ENCODE assay signal across 20 cellular contexts in the genomic region with DNA sequence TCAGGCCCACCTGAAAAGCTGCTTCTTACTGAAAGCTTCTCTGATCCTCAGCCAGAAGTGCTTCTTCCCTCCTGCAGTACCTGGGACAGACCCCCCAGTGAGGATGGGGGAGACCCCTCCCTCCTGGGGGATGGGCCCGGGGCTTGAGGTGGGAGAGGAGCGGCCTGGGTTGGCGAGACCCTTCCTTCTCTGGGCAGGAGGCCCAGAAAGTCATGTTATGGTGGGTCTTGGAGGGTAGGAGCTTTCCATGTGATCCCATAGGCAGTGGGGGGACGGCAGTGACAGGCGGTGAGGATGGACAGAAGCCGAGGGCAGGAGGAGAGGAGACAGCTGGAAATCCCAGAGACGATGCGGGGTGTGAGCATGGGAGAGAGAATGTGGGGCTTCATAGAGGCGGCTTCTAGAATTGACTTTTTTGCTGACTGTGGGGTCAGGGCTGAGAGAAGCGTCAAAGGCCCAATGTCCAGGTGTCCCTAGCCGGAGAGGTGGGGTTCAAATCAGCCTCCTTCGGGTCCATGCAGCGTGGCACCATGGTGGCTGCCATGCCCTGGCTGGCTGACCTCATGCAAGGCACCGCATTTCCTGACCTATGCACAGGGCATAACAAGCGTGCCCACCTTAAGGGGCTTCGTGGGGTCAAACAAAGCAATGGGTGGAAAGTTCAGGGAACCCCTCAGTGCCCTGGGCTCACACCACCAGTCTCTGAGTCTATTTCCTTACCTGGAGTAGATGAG.
"Had no signal": no experiment of that assay in that cellular context is flagged by ENCODE, and none has a peak within 500 bp of the region (broad histone marks: within the 10 kb centered on the region; RNA-seq: fewer than 3 reads in every experiment).

No MANE protein-coding gene starts in this region.

- DNase-seq: central memory CD4-positive, alpha-beta T cell; cortex of kidney; dorsolateral prefrontal cortex; effector CD8-positive, alpha-beta T cell; glutamatergic neuron; islet precursor cell; left lung; lower lobe of right lung; midbrain; naive B cell; occipital lobe; stimulated activated CD4-positive, alpha-beta T cell treated with anti-CD3 and anti-CD28 coated beads, Interleukin-12 subunit alpha, Interleukin-12 subunit beta, amount 100 ng/mL, for 4 hours; stimulated activated naive CD4-positive, alpha-beta T cell treated with Interleukin-2 at 50 U/mL for 16 hours had no signal

- H3K4me3 ChIP-seq: dorsolateral prefrontal cortex, gastrocnemius medialis, left lung, lower lobe of right lung, neural progenitor cell had no signal

- H3K9me3 ChIP-seq: gastrocnemius medialis, left lung, lower lobe of right lung had no signal

- H3K4me1 Mint-ChIP-seq: memory B cell, naive B cell had no signal

- H3K4me3 Mint-ChIP-seq: memory B cell, naive B cell, neural progenitor cell, type B pancreatic cell had no signal

- H3K27me3 ChIP-seq: gastrocnemius medialis, neural progenitor cell had no signal

- H3K9me3 Mint-ChIP-seq: memory B cell, naive B cell, neural progenitor cell, type B pancreatic cell had no signal

- H3K36me3 Mint-ChIP-seq: memory B cell, naive B cell, neural progenitor cell, type B pancreatic cell had no signal

- H3K27ac ChIP-seq: dorsolateral prefrontal cortex, left lung, lower lobe of right lung, neural progenitor cell, parathyroid adenoma had no signal

- ATAC-seq: esophagus mucosa, left lung, lower lobe of right lung, sciatic nerve had no signal

- H3K27ac Mint-ChIP-seq: memory B cell, neural progenitor cell, type B pancreatic cell had no signal

- H3K36me3 ChIP-seq: gastrocnemius medialis, left lung, lower lobe of right lung, neural progenitor cell had no signal

- H3K4me1 ChIP-seq: left lung, lower lobe of right lung, parathyroid adenoma had no signal
